24 cellular contexts compared by ENCODE assay signal in genomic region chrX:37765507-37765906, GRCh38. TPM values are rescaled to one million over a fixed set of nuclear protein-coding genes. Genes with fewer than 3 reads are reported as not detected.
DNase-seq lines count a peak whose midpoint lies in the region; ATAC-seq and TF ChIP-seq lines count a peak whose summit lies in the region.
"Had no signal": no experiment of that assay in that cellular context is flagged by ENCODE, and none has a peak within 500 bp of the region (broad histone marks: within the 10 kb centered on the region; RNA-seq: fewer than 3 reads in every experiment).

No MANE protein-coding gene starts in this region.

- in situ Hi-C loops in GM13977 (cut with MboI; ENCODE audit: low pct_unique_long_range_greater_than_20kb, low sequenced_read_pairs, unreplicated experiment): no loop called here

- H3K9me3 Mint-ChIP-seq in CD8-positive, alpha-beta T cell: no peaks in the 10 kb centered on the region
- H3K9me3 Mint-ChIP-seq: CD4-positive, alpha-beta T cell; HFFc6 had no signal

- ATAC-seq in GM19328 (IDR thresholded peaks at IDR 0.05; ENCODE audit: unreplicated experiment): no peak
- no peak for ATAC-seq in CD8-positive, alpha-beta T cell
- ATAC-seq: left cardiac atrium, Right ventricle myocardium inferior, sciatic nerve had no signal

- no peak overlapping the region for H3K27ac ChIP-seq in CD8-positive, alpha-beta T cell (ENCODE audit: low read depth, low read length)
- H3K27ac ChIP-seq: cardiac muscle cell, VCaP had no signal

- POLR2A ChIA-PET in CD8-positive, alpha-beta T cell (lab: Charles Lee): no interaction called here

- intact Hi-C loops in CD8-positive, alpha-beta T cell (cut with DNase I, micrococcal nuclease): no loop called here

- H3K27ac Mint-ChIP-seq in CD8-positive, alpha-beta T cell: no peak overlapping the region
- H3K27ac Mint-ChIP-seq: CD4-positive, alpha-beta T cell; HFFc6; nephron progenitor cell had no signal

- DNase-seq in AML-193 (lab: John Stamatoyannopoulos, UW): peak; percentile 44 to 47
- DNase-seq in GF-D8 (lab: John Stamatoyannopoulos, UW): peak; percentile 57
- peak; percentile 90 for DNase-seq in MV-4-11 (lab: John Stamatoyannopoulos, UW)
- DNase-seq in UCSD-AML1 (lab: John Stamatoyannopoulos, UW; ENCODE audit: unreplicated experiment): peak; percentile 8
- no peak for DNase-seq in CD8-positive, alpha-beta T cell
- no peak for DNase-seq in hippocampal formation (lab: John Stamatoyannopoulos, UW)
- no peak for DNase-seq in GM13977 (ENCODE audit: low spot score)
- DNase-seq: activated CD4-positive, alpha-beta T cell treated with anti-CD3 and anti-CD28 coated beads, Interleukin-2, amount 50 U/mL, for 1 hour; activated CD8-positive, alpha-beta memory T cell treated with anti-CD3 and anti-CD28 coated beads, Interleukin-2, amount 50 U/mL, for 48 hours; activated gamma-delta T cell; CD4-positive, alpha-beta T cell; HFFc6; IMR-90; left cardiac atrium; NCI-H1092; NCI-H2029 treated with DMSO at 0.1 percent for 48 hours; nephron progenitor cell; T-helper 1 cell had no signal

- no peak for TF ChIP-seq CTCF in CD8-positive, alpha-beta T cell (IDR thresholded peaks at IDR 0.05)
- TF ChIP-seq CTCF in GM13977 (IDR thresholded peaks at IDR 0.05; ENCODE audit: extremely low read depth, insufficient read depth, missing control alignments): no peak

- no peaks in the 10 kb centered on the region for H3K36me3 ChIP-seq in CD8-positive, alpha-beta T cell (ENCODE audit: insufficient read depth, low read length)
- H3K36me3 ChIP-seq: cardiac muscle cell had no signal

- no peak overlapping the region for H3K4me3 Mint-ChIP-seq in CD8-positive, alpha-beta T cell
- H3K4me3 Mint-ChIP-seq: CD4-positive, alpha-beta T cell; HFFc6; nephron progenitor cell had no signal

- H3K4me1 Mint-ChIP-seq in CD8-positive, alpha-beta T cell (ENCODE audit: low read depth): peaks cover 11% of the 10 kb centered on the region

- H3K36me3 Mint-ChIP-seq in CD8-positive, alpha-beta T cell: no peaks in the 10 kb centered on the region

- no peaks in the 10 kb centered on the region for H3K27me3 ChIP-seq in CD8-positive, alpha-beta T cell (ENCODE audit: insufficient read depth, low read length)
- H3K27me3 ChIP-seq: cardiac muscle cell had no signal

- CTCF ChIA-PET in CD8-positive, alpha-beta T cell (lab: Charles Lee): no interaction called here

- no peaks in the 10 kb centered on the region for H3K9me3 ChIP-seq in CD8-positive, alpha-beta T cell (ENCODE audit: low read length)

- H3K27me3 Mint-ChIP-seq in CD8-positive, alpha-beta T cell (ENCODE audit: low read depth): no peaks in the 10 kb centered on the region
- H3K27me3 Mint-ChIP-seq: CD4-positive, alpha-beta T cell had no signal

- H3K4me3 ChIP-seq in CD8-positive, alpha-beta T cell (ENCODE audit: low read depth, low read length): no peak overlapping the region
- H3K4me3 ChIP-seq: cardiac muscle cell had no signal

- no peaks in the 10 kb centered on the region for H3K4me1 ChIP-seq in CD8-positive, alpha-beta T cell (ENCODE audit: insufficient read depth, low read length)

RNA-seq across cellular contexts. Expression of gene CYBB, which starts 14.4 kb away (rescaled TPM):
- under 1 TPM; 0.35 to 0.53 TPM for total RNA-seq in CD8-positive, alpha-beta T cell
- total RNA-seq: HFFc6, IMR-90, NCI-H460 had no signal

Comparison
In these comparisons a context has a peak if more than half of its experiments do, and no peak if none do; other contexts are left out.
1. DNase-seq: peak in AML-193 (2 of 2), GF-D8 (single experiment), MV-4-11 (single experiment) and UCSD-AML1 (single experiment); none in CD8-positive, alpha-beta T cell (0 of 7), hippocampal formation (0 of 2) and GM13977 (single experiment).